In genomic region chr9:91117959-91118651, GRCh38 we compare ENCODE assay signal across 8 cellular contexts.
A peak's percentile ranks its signal among the peaks of the same experiment; 100 is the strongest.
DNase-seq lines count a peak whose midpoint lies in the region; ATAC-seq and TF ChIP-seq lines count a peak whose summit lies in the region.

No MANE protein-coding gene starts in this region.

- H3K27me3 Mint-ChIP-seq in Caco-2 (ENCODE audit: insufficient read depth, unreplicated experiment) = no peaks in the 10 kb centered on the region

- no peaks in the 10 kb centered on the region for H3K9me2 ChIP-seq in neural cell (ENCODE audit: insufficient read depth, low read length)

- intact Hi-C loops in Caco-2 (cut with micrococcal nuclease; ENCODE audit: unreplicated experiment) = no loop called here

- no peaks in the 10 kb centered on the region for H3K27me3 ChIP-seq in Caco-2 (replicated peaks; ENCODE audit: control insufficient read depth, insufficient read depth, low read length)
- H3K27me3 ChIP-seq in SJSA1 (replicated peaks) = no peaks in the 10 kb centered on the region
- no peaks in the 10 kb centered on the region for H3K27me3 ChIP-seq in neural cell (ENCODE audit: insufficient read depth, low read depth, low read length)

- H3K9me3 ChIP-seq in Caco-2 (no peaks in the 10 kb centered on the region), SJSA1 (replicated peaks) (no peaks in the 10 kb centered on the region), neural cell (ENCODE audit: low read length) (no peaks in the 10 kb centered on the region)

- H4K20me1 ChIP-seq in neural cell (ENCODE audit: insufficient read depth) = no peaks in the 10 kb centered on the region

- H3K36me3 Mint-ChIP-seq in Caco-2 (ENCODE audit: insufficient read depth, unreplicated experiment) = no peaks in the 10 kb centered on the region

- H3F3A ChIP-seq in neural cell (ENCODE audit: insufficient read depth, low read length, poor library complexity, severe bottlenecking) = no peaks in the 10 kb centered on the region

- ATAC-seq in GM21423 (IDR thresholded peaks at IDR 0.05; ENCODE audit: unreplicated experiment) (no peak), GM21381 (IDR thresholded peaks at IDR 0.05; ENCODE audit: unreplicated experiment) (no peak)

- H3K4me3 ChIP-seq in Caco-2 (ENCODE audit: low read depth, low read length) (no peak overlapping the region), SJSA1 (no peak overlapping the region; the same call in 1 of the 2 replicates), neural cell (ENCODE audit: low read length) (peak overlapping the region; percentile 49)

- H3K9me3 Mint-ChIP-seq in Caco-2 (ENCODE audit: unreplicated experiment) = no peaks in the 10 kb centered on the region

- H3K36me3 ChIP-seq in Caco-2 (ENCODE audit: control insufficient read depth, insufficient read depth, low read length) = no peaks in the 10 kb centered on the region
- no peaks in the 10 kb centered on the region for H3K36me3 ChIP-seq in SJSA1
- no peaks in the 10 kb centered on the region for H3K36me3 ChIP-seq in neural cell (ENCODE audit: insufficient read depth, low read length)

- DNase-seq in Caco-2 (peak in 1 of 2 experiments; percentile 49), SJSA1 (ENCODE audit: low read depth in 1 of 2, low spot score in 2 of 2) (peak; percentile 64 to 85), globus pallidus (ENCODE audit: low spot score) (peak; percentile 64), SKM-1 treated with dmso at 0.1 percent for 144 hours (lab: John Stamatoyannopoulos, UW; ENCODE audit: unreplicated experiment) (no peak), RKO (ENCODE audit: low spot score) (no peak)

- no peak overlapping the region for H3K4me2 ChIP-seq in neural cell (ENCODE audit: low read length)

- H3K27ac Mint-ChIP-seq in Caco-2 (ENCODE audit: unreplicated experiment) = no peak overlapping the region

- H3K27ac ChIP-seq in SJSA1 = peak overlapping the region; percentile 84
- H3K27ac ChIP-seq in neural cell (ENCODE audit: low read length) = peak overlapping the region; percentile 50

- H2AFZ ChIP-seq in neural cell (ENCODE audit: low read depth, low read length) = no peak overlapping the region

- POLR2A ChIA-PET in Caco-2 (lab: Charles Lee) = no interaction called here

- no peak for TF ChIP-seq EP300 in neural cell (conservative IDR thresholded peaks at IDR 0.05; ENCODE audit: poor library complexity, severe bottlenecking)

- no peak for TF ChIP-seq RAD21 in neural cell (conservative IDR thresholded peaks at IDR 0.05)

- H3K4me1 ChIP-seq in Caco-2 (no peaks in the 10 kb centered on the region), SJSA1 (replicated peaks) (peaks cover 32% of the 10 kb centered on the region)

- H3K4me3 Mint-ChIP-seq in Caco-2 (ENCODE audit: unreplicated experiment) = peak overlapping the region; percentile 45

- CTCF ChIA-PET in Caco-2 (lab: Charles Lee) = no interaction called here

- no peaks in the 10 kb centered on the region for H3K4me1 Mint-ChIP-seq in Caco-2 (ENCODE audit: low read depth, unreplicated experiment)

- no TSS peak for BruUV-seq in Caco-2 (replicated peaks; lab: Mats Ljungman, UMichigan)

- no peak for TF ChIP-seq CTCF in Caco-2 (IDR thresholded peaks at IDR 0.05; ENCODE audit: insufficient read depth in 1 of 2, low read depth in 1 of 2, low read length in 1 of 2, severe bottlenecking in 1 of 2, unreplicated experiment in 1 of 2)
- TF ChIP-seq CTCF in neural cell (IDR thresholded peaks at IDR 0.05; ENCODE audit: poor library complexity, severe bottlenecking) = no peak

- H3K9ac ChIP-seq in neural cell (ENCODE audit: low read length) = peak overlapping the region; percentile 27

- no peaks in the 10 kb centered on the region for H3K79me2 ChIP-seq in neural cell (replicated peaks; ENCODE audit: insufficient read depth, low read length)

TF ChIP-seq in neural cell, 6 proteins besides CTCF, POLR2A, EP300 and RAD21:
- TF ChIP-seq TAF1 (IDR thresholded peaks at IDR 0.05; ENCODE audit: low read depth) (no peak), REST (IDR thresholded peaks at IDR 0.05; ENCODE audit: borderline replicate concordance) (no peak), EZH2 (IDR thresholded peaks at IDR 0.05; ENCODE audit: borderline replicate concordance, insufficient read depth, low read length, poor library complexity, severe bottlenecking) (no peak)
TF ChIP-seq in neural cell: peak in this region for 0.

Comparison
In these comparisons a context has a peak if more than half of its experiments do, and no peak if none do; other contexts are left out.
1. DNase-seq: peak in SJSA1 (2 of 2) and globus pallidus (single experiment); none in SKM-1 treated with dmso at 0.1 percent for 144 hours (single experiment) and RKO (single experiment).